In genomic region chr11:62555464-62556092, GRCh38 we compare ENCODE assay signal across 1 cellular context.
A peak's percentile ranks its signal among the peaks of the same experiment; 100 is the strongest.
TF ChIP-seq lines count a peak whose summit lies in the region.

No MANE protein-coding gene starts in this region.

TF ChIP-seq in GM12878, 131 proteins besides CTCF, POLR2A, EP300 and RAD21 (continued from another document):
- TF ChIP-seq SKIL (IDR thresholded peaks at IDR 0.05; ENCODE audit: low read depth, poor library complexity, severe bottlenecking) (peak; percentile 88), CREM (IDR thresholded peaks at IDR 0.05; ENCODE audit: low read depth) (peak; percentile 77), CBFB (IDR thresholded peaks at IDR 0.05; ENCODE audit: low read depth) (0 out of 2 replicates have a peak, but pooled peaks have one; percentile 56), ELK1 (IDR thresholded peaks at IDR 0.05; ENCODE audit: low read depth, low read length) (no peak), KAT2A (conservative IDR thresholded peaks at IDR 0.05; ENCODE audit: control insufficient read depth, low read depth, low read length) (no peak), KLF5 (IDR thresholded peaks at IDR 0.05; ENCODE audit: partially characterized antibody) (peak; percentile 70), ZNF622 (IDR thresholded peaks at IDR 0.05) (no peak), ZBTB33 (IDR thresholded peaks at IDR 0.05) (no peak), EZH2 (IDR thresholded peaks at IDR 0.05; ENCODE audit: borderline replicate concordance, control insufficient read depth, low read depth, low read length) (no peak), JUND (IDR thresholded peaks at IDR 0.05; ENCODE audit: low read depth, low read length) (peak; percentile 56; the same call in 1 of the 2 replicates), NR2F1 (conservative IDR thresholded peaks at IDR 0.05) (peak; percentile 33; the same call in 1 of the 2 replicates), GABPA (IDR thresholded peaks at IDR 0.05; ENCODE audit: low read depth) (no peak), BCLAF1 (IDR thresholded peaks at IDR 0.05) (no peak), TCF12 (IDR thresholded peaks at IDR 0.05; ENCODE audit: low read depth, low read length) (peak; percentile 96), BCL11A (IDR thresholded peaks at IDR 0.05; ENCODE audit: low read depth, low read length) (peak; percentile 83)
